ENCODE assay signal across 1 cellular context in genomic region chr9:133461975-133462374, GRCh38.
TF ChIP-seq lines count a peak whose summit lies in the region.

No MANE protein-coding gene starts in this region.

TF ChIP-seq in GM23338, 12 proteins besides CTCF, POLR2A, EP300 and RAD21 (continued from another document):
- TF ChIP-seq ZNF462 (CRISPR knock-in tag; IDR thresholded peaks at IDR 0.05): no peak
